ENCODE assay signal across 19 cellular contexts in genomic region chr6:2535492-2535891, GRCh38.
A peak's percentile ranks its signal among the peaks of the same experiment; 100 is the strongest.
DNase-seq lines count a peak whose midpoint lies in the region; ATAC-seq and TF ChIP-seq lines count a peak whose summit lies in the region.
"Had no signal": no experiment of that assay in that cellular context is flagged by ENCODE, and none has a peak within 500 bp of the region (broad histone marks: within the 10 kb centered on the region; RNA-seq: fewer than 3 reads in every experiment).

No MANE protein-coding gene starts in this region.

- BruUV-seq in MCF 10A (replicated peaks; lab: Mats Ljungman, UMichigan) = no TSS peak

- no peaks in the 10 kb centered on the region for H3K36me3 Mint-ChIP-seq in MCF 10A (ENCODE audit: insufficient read depth, unreplicated experiment)
- H3K36me3 Mint-ChIP-seq: CD4-positive, alpha-beta memory T cell had no signal

- intact Hi-C loops in left ventricle myocardium superior (cut with micrococcal nuclease) (no loop called here), MCF 10A (cut with micrococcal nuclease) (no loop called here)

- CTCF ChIA-PET in MCF 10A (lab: Yijun Ruan, JAX) = interaction anchor here (0.6 to 0.8 kb wide), 2 partner anchors 111 to 204 kb away, joined by 4 read pairs; no protein-coding TSS in a partner anchor

- ATAC-seq in left ventricle myocardium superior (peak; percentile 35), omental fat pad (ENCODE audit: low FRiP score) (peak; percentile 37)
- ATAC-seq: GM23338, HCT116 had no signal

- TF ChIP-seq CTCF in right atrium auricular region (IDR thresholded peaks at IDR 0.05) (no peak), omental fat pad (IDR thresholded peaks at IDR 0.05) (no peak), MCF 10A (IDR thresholded peaks at IDR 0.05; ENCODE audit: unreplicated experiment) (no peak)

- H3K27me3 ChIP-seq in right atrium auricular region = no peaks in the 10 kb centered on the region
- H3K27me3 ChIP-seq: BE2C had no signal

- H3K4me3 Mint-ChIP-seq in MCF 10A (ENCODE audit: unreplicated experiment) = no peak overlapping the region
- H3K4me3 Mint-ChIP-seq: CD4-positive, alpha-beta memory T cell; GM23338; H9 had no signal

- in situ Hi-C loops in ACHN (cut with HindIII; ENCODE audit: low pct_ligation_motif_present, low pct_unique_long_range_greater_than_20kb, low sequenced_read_pairs) = no loop called here

- no peaks in the 10 kb centered on the region for H3K4me1 ChIP-seq in right atrium auricular region
- H3K4me1 ChIP-seq: BE2C had no signal

- H3K36me3 ChIP-seq in right atrium auricular region (no peaks in the 10 kb centered on the region), SK-N-MC (ENCODE audit: insufficient read depth, low read length) (no peaks in the 10 kb centered on the region)
- H3K36me3 ChIP-seq: BE2C had no signal

- POLR2A ChIA-PET in MCF 10A (lab: Yijun Ruan, JAX) = no interaction called here

- H3K4me1 Mint-ChIP-seq in MCF 10A (ENCODE audit: insufficient read depth, unreplicated experiment) = peaks cover 16% of the 10 kb centered on the region

- no peak for DNase-seq in left ventricle myocardium superior
- no peak for DNase-seq in right atrium auricular region (ENCODE audit: low spot score)
- no peak for DNase-seq in SK-N-MC (ENCODE audit: low read depth, low spot score)
- DNase-seq in omental fat pad (ENCODE audit: low spot score) = no peak
- DNase-seq in MCF 10A (ENCODE audit: unreplicated experiment) = no peak
- DNase-seq in ACHN = no peak
- DNase-seq: AML-193; BE2C; C1 segment of cervical spinal cord; Calu3; CD4-positive, alpha-beta memory T cell; COR-L47; DMS53; DMS79 treated with DMSO at 0.1 percent for 48 hours; GF-D8; H9 had no signal

- peaks cover 10% of the 10 kb centered on the region for H3K27me3 Mint-ChIP-seq in MCF 10A (ENCODE audit: insufficient read depth, unreplicated experiment)

- H3K9ac ChIP-seq in SK-N-MC (ENCODE audit: insufficient read length) = no peak overlapping the region

- H3K9me3 ChIP-seq in right atrium auricular region (peaks cover 0 to 8% of the 10 kb centered on the region in 2 donors), SK-N-MC (ENCODE audit: low read depth, low read length) (peaks cover 7% of the 10 kb centered on the region; the same call in 1 of the 2 replicates)
- H3K9me3 ChIP-seq: BE2C had no signal

- H3K27ac Mint-ChIP-seq in MCF 10A (ENCODE audit: low read depth, unreplicated experiment) = no peak overlapping the region
- H3K27ac Mint-ChIP-seq: CD4-positive, alpha-beta memory T cell; GM23338; H9 had no signal

- H3K4me3 ChIP-seq in right atrium auricular region (no peak overlapping the region), SK-N-MC (no peak overlapping the region)
- H3K4me3 ChIP-seq: GM23338 had no signal

- H3K9me3 Mint-ChIP-seq in MCF 10A (ENCODE audit: unreplicated experiment) = peaks cover 15% of the 10 kb centered on the region
- H3K9me3 Mint-ChIP-seq: H9 had no signal

- H3K27ac ChIP-seq in right atrium auricular region = no peak overlapping the region
- peak overlapping the region; percentile 39; the same call in 1 of the 2 replicates for H3K27ac ChIP-seq in SK-N-MC
- H3K27ac ChIP-seq: 22Rv1 had no signal
